Comparison of ENCODE assay signal across 21 cellular contexts in the genomic region with DNA sequence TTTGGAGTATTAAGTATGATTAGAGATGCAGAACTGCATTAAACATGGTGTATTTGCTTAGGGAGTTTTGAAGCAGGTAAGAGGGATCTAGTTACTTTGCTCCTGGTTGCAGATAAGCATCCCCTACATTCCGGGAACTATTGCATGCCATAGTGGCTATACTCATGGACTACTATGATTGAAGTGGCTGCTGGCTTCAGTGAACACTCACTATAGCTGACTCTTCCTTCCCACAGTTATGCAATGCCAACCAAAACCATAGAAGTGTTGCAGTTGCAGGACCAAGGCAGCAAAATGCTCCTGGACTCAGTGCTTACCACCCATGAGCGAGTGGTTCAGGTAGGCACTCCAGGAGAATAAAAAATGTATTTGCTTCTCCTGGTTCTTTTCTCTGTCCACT.
"Had no signal": no experiment of that assay in that cellular context is flagged by ENCODE, and none has a peak within 500 bp of the region (broad histone marks: within the 10 kb centered on the region; RNA-seq: fewer than 3 reads in every experiment).

No MANE protein-coding gene starts in this region.

- H3K9ac ChIP-seq: parathyroid adenoma had no signal

- H3K9me3 ChIP-seq: prostate gland, right lobe of liver, testis, transverse colon had no signal

- H3K4me2 ChIP-seq: hepatocyte had no signal

- H3K36me3 ChIP-seq: prostate gland had no signal

- H3K27ac ChIP-seq: coronary artery, hepatocyte, parathyroid adenoma, prostate gland, right lobe of liver, testis, transverse colon had no signal

- DNase-seq: effector CD4-positive, alpha-beta T cell; endodermal cell; erythroblast; foreskin melanocyte; head of caudate nucleus; kidney glomerular epithelial cell; naive B cell; retina; right lobe of liver; stimulated activated CD4-positive, alpha-beta T cell treated with anti-CD3 and anti-CD28 coated beads, Interleukin-2, amount 100 ng/mL, for 24 hours; stimulated activated CD4-positive, alpha-beta T cell treated with anti-CD3 and anti-CD28 coated beads, Interleukin-4, amount 100 ng/mL, for 4 hours; stimulated activated naive B cell treated with anti-CD40 and anti-IgM and Interleukin-4, amounts not matched to agents 10 μg/mL and 1 μg/mL and 100 μg/mL, for 72 hours; stimulated activated naive CD8-positive, alpha-beta T cell treated with anti-CD3 and anti-CD28 coated beads, Interleukin-15, amount 100 ng/mL, for 72 hours; testis; transverse colon had no signal

- H2AFZ ChIP-seq: hepatocyte, parathyroid adenoma had no signal

- H3K4me3 Mint-ChIP-seq: endodermal cell; mesothelial cell of epicardium; naive B cell; nephron; stimulated activated naive B cell treated with anti-CD40 and anti-IgM and Interleukin-4, amounts not matched to agents 10 μg/mL and 1 μg/mL and 100 μg/mL, for 72 hours; stimulated activated naive CD8-positive, alpha-beta T cell treated with anti-CD3 and anti-CD28 coated beads, Interleukin-15, amount 100 ng/mL, for 72 hours had no signal

- H3K27me3 Mint-ChIP-seq: naive B cell; stimulated activated naive B cell treated with anti-CD40 and anti-IgM and Interleukin-4, amounts not matched to agents 10 μg/mL and 1 μg/mL and 100 μg/mL, for 72 hours; stimulated activated naive CD8-positive, alpha-beta T cell treated with anti-CD3 and anti-CD28 coated beads, Interleukin-15, amount 100 ng/mL, for 72 hours had no signal

- H3K27me3 ChIP-seq: hepatocyte, right lobe of liver, testis, transverse colon had no signal

- H3K4me3 ChIP-seq: coronary artery, hepatocyte, prostate gland, right lobe of liver, testis, transverse colon had no signal

- H3K4me1 Mint-ChIP-seq: endodermal cell; naive B cell; stimulated activated naive B cell treated with anti-CD40 and anti-IgM and Interleukin-4, amounts not matched to agents 10 μg/mL and 1 μg/mL and 100 μg/mL, for 72 hours; stimulated activated naive CD8-positive, alpha-beta T cell treated with anti-CD3 and anti-CD28 coated beads, Interleukin-15, amount 100 ng/mL, for 72 hours had no signal

- H3K9me3 Mint-ChIP-seq: endodermal cell; mesothelial cell of epicardium; naive B cell; nephron; stimulated activated naive B cell treated with anti-CD40 and anti-IgM and Interleukin-4, amounts not matched to agents 10 μg/mL and 1 μg/mL and 100 μg/mL, for 72 hours; stimulated activated naive CD8-positive, alpha-beta T cell treated with anti-CD3 and anti-CD28 coated beads, Interleukin-15, amount 100 ng/mL, for 72 hours had no signal

- H3K79me2 ChIP-seq: hepatocyte, parathyroid adenoma had no signal

- H3K4me1 ChIP-seq: prostate gland, right lobe of liver, testis, transverse colon had no signal

- H3K27ac Mint-ChIP-seq: endodermal cell; mesothelial cell of epicardium; nephron; stimulated activated naive B cell treated with anti-CD40 and anti-IgM and Interleukin-4, amounts not matched to agents 10 μg/mL and 1 μg/mL and 100 μg/mL, for 72 hours had no signal
